In the genomic region with DNA sequence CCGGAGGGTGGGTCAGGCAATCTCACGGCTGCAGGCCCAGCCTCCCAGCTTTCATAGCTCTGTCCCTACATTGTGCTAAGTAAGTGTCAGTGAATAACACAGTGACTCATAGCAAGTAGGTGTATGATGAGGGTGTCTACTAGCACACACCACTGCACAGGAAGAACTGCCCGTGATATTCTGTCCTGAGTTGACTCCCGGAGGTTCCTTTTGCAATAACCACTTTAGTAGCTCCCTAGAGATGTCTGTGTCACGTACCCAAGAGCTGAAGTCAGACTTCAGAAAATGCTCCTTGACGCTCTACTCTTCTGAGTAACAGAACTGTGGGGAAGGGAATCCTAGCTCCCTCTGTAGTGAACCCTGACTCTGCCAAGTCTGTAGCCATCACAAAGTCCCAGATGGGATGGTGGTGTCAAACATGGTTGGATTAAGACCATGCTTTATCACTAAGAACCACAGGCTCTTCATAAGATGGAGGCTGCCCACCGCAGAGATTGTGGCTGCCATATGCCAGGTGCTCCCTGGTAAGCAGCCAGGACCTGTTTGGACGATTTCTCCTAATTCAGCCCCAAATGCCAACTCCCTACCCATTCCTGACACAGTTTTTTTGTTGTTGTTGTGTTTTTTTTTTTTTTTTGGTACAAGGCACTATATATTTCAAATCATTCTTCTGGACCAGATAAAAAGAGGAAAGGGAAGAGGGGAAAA, we compare ENCODE assay signal across 12 cellular contexts.
DNase-seq lines count a peak whose midpoint lies in the region; ATAC-seq lines count a peak whose summit lies in the region.
"Had no signal": no experiment of that assay in that cellular context is flagged by ENCODE, and none has a peak within 500 bp of the region (broad histone marks: within the 10 kb centered on the region; RNA-seq: fewer than 3 reads in every experiment).

No MANE protein-coding gene starts in this region.

- no peak overlapping the region for H3K4me3 Mint-ChIP-seq in stimulated activated effector memory CD8-positive, alpha-beta T cell treated with anti-CD3 and anti-CD28 coated beads, Interleukin-12 subunit alpha, Interleukin-12 subunit beta, amount 100 ng/mL, for 72 hours

- no peak overlapping the region for H3K4me3 ChIP-seq in effector memory CD4-positive, alpha-beta T cell (ENCODE audit: insufficient read depth, low read depth, low read length, poor library complexity, severe bottlenecking)
- H3K4me3 ChIP-seq: spleen, stomach had no signal

- no peaks in the 10 kb centered on the region for H3K36me3 ChIP-seq in effector memory CD4-positive, alpha-beta T cell (ENCODE audit: control insufficient read depth, insufficient read depth, low read length)
- H3K36me3 ChIP-seq: spleen, stomach had no signal

- no peak overlapping the region for H3K27ac ChIP-seq in epithelial cell of prostate
- no peak overlapping the region for H3K27ac ChIP-seq in effector memory CD4-positive, alpha-beta T cell (ENCODE audit: insufficient read depth, low read length, poor library complexity, severe bottlenecking)
- H3K27ac ChIP-seq: spleen, stomach had no signal

- H3K4me1 ChIP-seq in effector memory CD4-positive, alpha-beta T cell (ENCODE audit: control insufficient read depth, insufficient read depth, low read length, poor library complexity, severe bottlenecking), result no peaks in the 10 kb centered on the region
- H3K4me1 ChIP-seq: spleen, stomach had no signal

- DNase-seq in HK-2 (ENCODE audit: unreplicated experiment) (peak; percentile 43), epithelial cell of prostate (ENCODE audit: low read depth, low spot score) (peak; percentile 33), AG08396 (ENCODE audit: low spot score) (no peak)
- DNase-seq in stimulated activated effector memory CD8-positive, alpha-beta T cell treated with anti-CD3 and anti-CD28 coated beads, Interleukin-12 subunit alpha, Interleukin-12 subunit beta, amount 100 ng/mL, for 72 hours (ENCODE audit: low spot score in 2 of 2), result no peak
- DNase-seq in effector memory CD4-positive, alpha-beta T cell, result no peak
- DNase-seq in activated T-cell treated with anti-CD3 and anti-CD28 coated beads, Interleukin-2, amount 50 U/mL, for 1 hour, result no peak
- DNase-seq: activated gamma-delta T cell, NCI-H510A, spleen, stomach, T-helper 9 cell had no signal

- no peaks in the 10 kb centered on the region for H3K9me3 Mint-ChIP-seq in stimulated activated effector memory CD8-positive, alpha-beta T cell treated with anti-CD3 and anti-CD28 coated beads, Interleukin-12 subunit alpha, Interleukin-12 subunit beta, amount 100 ng/mL, for 72 hours

- H3K27ac Mint-ChIP-seq in stimulated activated effector memory CD8-positive, alpha-beta T cell treated with anti-CD3 and anti-CD28 coated beads, Interleukin-12 subunit alpha, Interleukin-12 subunit beta, amount 100 ng/mL, for 72 hours, result no peak overlapping the region

- no peaks in the 10 kb centered on the region for H3K27me3 ChIP-seq in effector memory CD4-positive, alpha-beta T cell (replicated peaks; ENCODE audit: control insufficient read depth, insufficient read depth, low read length, poor library complexity, severe bottlenecking)
- H3K27me3 ChIP-seq: stomach had no signal

- no peaks in the 10 kb centered on the region for H3K36me3 Mint-ChIP-seq in stimulated activated effector memory CD8-positive, alpha-beta T cell treated with anti-CD3 and anti-CD28 coated beads, Interleukin-12 subunit alpha, Interleukin-12 subunit beta, amount 100 ng/mL, for 72 hours

- no peaks in the 10 kb centered on the region for H3K9me3 ChIP-seq in effector memory CD4-positive, alpha-beta T cell (ENCODE audit: control insufficient read depth, low read length)
- H3K9me3 ChIP-seq: spleen, stomach had no signal

- peak; percentile 38 for ATAC-seq in GM18520 (IDR thresholded peaks at IDR 0.05; ENCODE audit: unreplicated experiment)
- peak; percentile 67 for ATAC-seq in stimulated activated effector memory CD8-positive, alpha-beta T cell treated with anti-CD3 and anti-CD28 coated beads, Interleukin-12 subunit alpha, Interleukin-12 subunit beta, amount 100 ng/mL, for 72 hours

- H3K4me1 Mint-ChIP-seq in stimulated activated effector memory CD8-positive, alpha-beta T cell treated with anti-CD3 and anti-CD28 coated beads, Interleukin-12 subunit alpha, Interleukin-12 subunit beta, amount 100 ng/mL, for 72 hours, result no peaks in the 10 kb centered on the region

Comparison
In these comparisons a context has a peak if more than half of its experiments do, and no peak if none do; other contexts are left out.
1. DNase-seq: peak in HK-2 (single experiment) and epithelial cell of prostate (single experiment); none in stimulated activated effector memory CD8-positive, alpha-beta T cell treated with anti-CD3 and anti-CD28 coated beads, Interleukin-12 subunit alpha, Interleukin-12 subunit beta, amount 100 ng/mL, for 72 hours (0 of 2), effector memory CD4-positive, alpha-beta T cell (0 of 3), activated T-cell treated with anti-CD3 and anti-CD28 coated beads, Interleukin-2, amount 50 U/mL, for 1 hour (single experiment) and AG08396 (single experiment).